ENCODE assay signal across 2 cellular contexts in genomic region chr1:231160851-231161710, GRCh38.
TF ChIP-seq lines count a peak whose summit lies in the region.

No MANE protein-coding gene starts in this region.

TF ChIP-seq in A549, 52 proteins besides CTCF, POLR2A, EP300 and RAD21 (continued from another document):
- TF ChIP-seq E2F6 (IDR thresholded peaks at IDR 0.05; ENCODE audit: borderline replicate concordance, low read depth) = no peak
- TF ChIP-seq CBX8 (IDR thresholded peaks at IDR 0.05) = no peak
- TF ChIP-seq HOXA7 (CRISPR knock-in tag; IDR thresholded peaks at IDR 0.05) = no peak
- TF ChIP-seq ELK1 (IDR thresholded peaks at IDR 0.05; ENCODE audit: low read depth, low read length) = no peak
- TF ChIP-seq BHLHE40 (IDR thresholded peaks at IDR 0.05; ENCODE audit: low read depth, low read length) = no peak

TF ChIP-seq in GM23338, 12 proteins besides CTCF, POLR2A, EP300 and RAD21 (continued from another document):
- TF ChIP-seq, protein P1, sequence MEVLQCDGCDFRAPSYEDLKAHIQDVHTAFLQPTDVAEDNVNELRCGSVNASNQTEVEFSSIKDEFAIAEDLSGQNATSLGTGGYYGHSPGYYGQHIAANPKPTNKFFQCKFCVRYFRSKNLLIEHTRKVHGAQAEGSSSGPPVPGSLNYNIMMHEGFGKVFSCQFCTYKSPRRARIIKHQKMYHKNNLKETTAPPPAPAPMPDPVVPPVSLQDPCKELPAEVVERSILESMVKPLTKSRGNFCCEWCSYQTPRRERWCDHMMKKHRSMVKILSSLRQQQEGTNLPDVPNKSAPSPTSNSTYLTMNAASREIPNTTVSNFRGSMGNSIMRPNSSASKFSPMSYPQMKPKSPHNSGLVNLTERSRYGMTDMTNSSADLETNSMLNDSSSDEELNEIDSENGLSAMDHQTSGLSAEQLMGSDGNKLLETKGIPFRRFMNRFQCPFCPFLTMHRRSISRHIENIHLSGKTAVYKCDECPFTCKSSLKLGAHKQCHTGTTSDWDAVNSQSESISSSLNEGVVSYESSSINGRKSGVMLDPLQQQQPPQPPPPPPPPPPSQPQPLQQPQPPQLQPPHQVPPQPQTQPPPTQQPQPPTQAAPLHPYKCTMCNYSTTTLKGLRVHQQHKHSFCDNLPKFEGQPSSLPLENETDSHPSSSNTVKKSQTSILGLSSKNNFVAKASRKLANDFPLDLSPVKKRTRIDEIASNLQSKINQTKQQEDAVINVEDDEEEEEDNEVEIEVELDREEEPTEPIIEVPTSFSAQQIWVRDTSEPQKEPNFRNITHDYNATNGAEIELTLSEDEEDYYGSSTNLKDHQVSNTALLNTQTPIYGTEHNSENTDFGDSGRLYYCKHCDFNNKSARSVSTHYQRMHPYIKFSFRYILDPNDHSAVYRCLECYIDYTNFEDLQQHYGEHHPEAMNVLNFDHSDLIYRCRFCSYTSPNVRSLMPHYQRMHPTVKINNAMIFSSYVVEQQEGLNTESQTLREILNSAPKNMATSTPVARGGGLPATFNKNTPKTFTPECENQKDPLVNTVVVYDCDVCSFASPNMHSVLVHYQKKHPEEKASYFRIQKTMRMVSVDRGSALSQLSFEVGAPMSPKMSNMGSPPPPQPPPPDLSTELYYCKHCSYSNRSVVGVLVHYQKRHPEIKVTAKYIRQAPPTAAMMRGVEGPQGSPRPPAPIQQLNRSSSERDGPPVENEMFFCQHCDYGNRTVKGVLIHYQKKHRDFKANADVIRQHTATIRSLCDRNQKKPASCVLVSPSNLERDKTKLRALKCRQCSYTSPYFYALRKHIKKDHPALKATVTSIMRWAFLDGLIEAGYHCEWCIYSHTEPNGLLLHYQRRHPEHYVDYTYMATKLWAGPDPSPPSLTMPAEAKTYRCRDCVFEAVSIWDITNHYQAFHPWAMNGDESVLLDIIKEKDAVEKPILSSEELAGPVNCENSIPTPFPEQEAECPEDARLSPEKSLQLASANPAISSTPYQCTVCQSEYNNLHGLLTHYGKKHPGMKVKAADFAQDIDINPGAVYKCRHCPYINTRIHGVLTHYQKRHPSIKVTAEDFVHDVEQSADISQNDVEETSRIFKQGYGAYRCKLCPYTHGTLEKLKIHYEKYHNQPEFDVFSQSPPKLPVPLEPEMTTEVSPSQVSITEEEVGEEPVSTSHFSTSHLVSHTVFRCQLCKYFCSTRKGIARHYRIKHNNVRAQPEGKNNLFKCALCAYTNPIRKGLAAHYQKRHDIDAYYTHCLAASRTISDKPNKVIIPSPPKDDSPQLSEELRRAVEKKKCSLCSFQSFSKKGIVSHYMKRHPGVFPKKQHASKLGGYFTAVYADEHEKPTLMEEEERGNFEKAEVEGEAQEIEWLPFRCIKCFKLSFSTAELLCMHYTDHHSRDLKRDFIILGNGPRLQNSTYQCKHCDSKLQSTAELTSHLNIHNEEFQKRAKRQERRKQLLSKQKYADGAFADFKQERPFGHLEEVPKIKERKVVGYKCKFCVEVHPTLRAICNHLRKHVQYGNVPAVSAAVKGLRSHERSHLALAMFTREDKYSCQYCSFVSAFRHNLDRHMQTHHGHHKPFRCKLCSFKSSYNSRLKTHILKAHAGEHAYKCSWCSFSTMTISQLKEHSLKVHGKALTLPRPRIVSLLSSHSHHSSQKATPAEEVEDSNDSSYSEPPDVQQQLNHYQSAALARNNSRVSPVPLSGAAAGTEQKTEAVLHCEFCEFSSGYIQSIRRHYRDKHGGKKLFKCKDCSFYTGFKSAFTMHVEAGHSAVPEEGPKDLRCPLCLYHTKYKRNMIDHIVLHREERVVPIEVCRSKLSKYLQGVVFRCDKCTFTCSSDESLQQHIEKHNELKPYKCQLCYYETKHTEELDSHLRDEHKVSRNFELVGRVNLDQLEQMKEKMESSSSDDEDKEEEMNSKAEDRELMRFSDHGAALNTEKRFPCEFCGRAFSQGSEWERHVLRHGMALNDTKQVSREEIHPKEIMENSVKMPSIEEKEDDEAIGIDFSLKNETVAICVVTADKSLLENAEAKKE (CRISPR knock-in tag; IDR thresholded peaks at IDR 0.05) = no peak
- peak; percentile 56 for TF ChIP-seq EZH2phosphoT487 (IDR thresholded peaks at IDR 0.05; ENCODE audit: unreplicated experiment)
- no peak for TF ChIP-seq REST (IDR thresholded peaks at IDR 0.05; ENCODE audit: unreplicated experiment)
